24 cellular contexts compared by ENCODE assay signal in the genomic region with DNA sequence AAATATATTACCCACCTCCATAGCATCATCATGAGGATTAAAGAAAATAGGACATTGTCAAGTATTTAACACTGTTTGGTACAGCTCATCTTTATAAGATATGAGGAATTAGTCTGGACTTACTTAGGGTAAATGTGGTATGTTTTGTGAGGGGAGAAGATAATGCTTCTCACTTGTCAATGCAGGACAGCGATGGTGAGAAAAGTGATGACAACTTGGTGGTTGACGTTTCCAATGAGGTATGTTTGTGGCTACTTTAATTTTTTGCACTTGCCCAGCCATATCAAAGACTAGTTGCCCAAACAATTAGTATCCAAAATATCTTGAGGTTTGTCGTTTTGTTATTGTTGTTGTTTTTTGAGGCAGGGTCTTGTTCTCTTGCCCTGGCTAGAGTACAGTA.
A peak's percentile ranks its signal among the peaks of the same experiment; 100 is the strongest.
DNase-seq lines count a peak whose midpoint lies in the region; ATAC-seq and TF ChIP-seq lines count a peak whose summit lies in the region.
"Had no signal": no experiment of that assay in that cellular context is flagged by ENCODE, and none has a peak within 500 bp of the region (broad histone marks: within the 10 kb centered on the region; RNA-seq: fewer than 3 reads in every experiment).

No MANE protein-coding gene starts in this region.

- no peak overlapping the region for H3K9ac ChIP-seq in Karpas-422 (ENCODE audit: low read length)
- H3K9ac ChIP-seq: BLaER1 had no signal

- H3K4me1 Mint-ChIP-seq in stimulated activated naive CD8-positive, alpha-beta T cell treated with anti-CD3 and anti-CD28 coated beads, Interleukin-15, amount 100 ng/mL, for 72 hours, result peaks cover 17% of the 10 kb centered on the region
- H3K4me1 Mint-ChIP-seq in T-helper 17 cell, result peaks cover 9% of the 10 kb centered on the region
- H3K4me1 Mint-ChIP-seq in immature natural killer cell, result peaks cover 49 to 79% of the 10 kb centered on the region in 2 donors

- no peaks in the 10 kb centered on the region for H4K20me1 ChIP-seq in Karpas-422 (ENCODE audit: insufficient read depth, low read depth, low read length)

- no peak overlapping the region for H3K4me2 ChIP-seq in Karpas-422 (ENCODE audit: low read depth, low read length, poor library complexity, severe bottlenecking)
- H3K4me2 ChIP-seq: BLaER1 had no signal

- H3K4me1 ChIP-seq in neutrophil (ENCODE audit: control insufficient read depth in 1 of 2, insufficient read depth in 1 of 2, low read depth in 1 of 2, low read length in 1 of 2), result peaks cover 34 to 42% of the 10 kb centered on the region in 2 experiments
- H3K4me1 ChIP-seq in Karpas-422 (ENCODE audit: low read length), result peaks cover 4% of the 10 kb centered on the region; the same call in 1 of the 2 replicates
- H3K4me1 ChIP-seq: BE2C, Caco-2 had no signal

- peak overlapping the region; percentile 30 to 57 for H3K27ac Mint-ChIP-seq in stimulated activated naive CD8-positive, alpha-beta T cell treated with anti-CD3 and anti-CD28 coated beads, Interleukin-15, amount 100 ng/mL, for 72 hours
- H3K27ac Mint-ChIP-seq in T-helper 17 cell, result no peak overlapping the region
- H3K27ac Mint-ChIP-seq in immature natural killer cell, result peak overlapping the region in 5 of 6 donors; percentile 0 to 72 (median 7)
- H3K27ac Mint-ChIP-seq: CD8-positive, alpha-beta T cell had no signal

- H3K27me3 ChIP-seq in neutrophil (no peaks in the 10 kb centered on the region), Karpas-422 (ENCODE audit: low read length) (no peaks in the 10 kb centered on the region)
- H3K27me3 ChIP-seq: BE2C, BLaER1 had no signal

- no peak for ATAC-seq in stimulated activated naive CD8-positive, alpha-beta T cell treated with anti-CD3 and anti-CD28 coated beads, Interleukin-15, amount 100 ng/mL, for 72 hours
- no peak for ATAC-seq in stimulated activated naive CD8-positive, alpha-beta T cell treated with anti-CD3 and anti-CD28 coated beads, Interleukin-15, Interleukin-2, amounts not matched to agents 100 U/mL and 50 U/mL, for 24 hours
- no peak for ATAC-seq in T-helper 17 cell
- ATAC-seq: CD8-positive, alpha-beta T cell had no signal

- no peak for DNase-seq in stimulated activated naive CD8-positive, alpha-beta T cell treated with anti-CD3 and anti-CD28 coated beads, Interleukin-15, amount 100 ng/mL, for 72 hours
- no peak for DNase-seq in stimulated activated naive CD8-positive, alpha-beta T cell treated with anti-CD3 and anti-CD28 coated beads, Interleukin-15, Interleukin-2, amounts not matched to agents 100 U/mL and 50 U/mL, for 24 hours
- DNase-seq in T-helper 17 cell (no peak), immature natural killer cell (peak in 2 of 3 donors; percentile 22 to 24), amygdala (lab: John Stamatoyannopoulos, UW) (no peak), Karpas-422 (no peak), DMS114 treated with DMSO at 0.1 percent for 48 hours (lab: John Stamatoyannopoulos, UW; ENCODE audit: unreplicated experiment) (no peak)
- DNase-seq: 8988T; ACHN; BE2C; C1 segment of cervical spinal cord; Caco-2; Calu3; CD4-positive, CD25-positive, alpha-beta regulatory T cell; CD8-positive, alpha-beta T cell; DMS153; DMS53; DMS79; DND-41; EL; GDM1 had no signal

- H3K27ac ChIP-seq in neutrophil (peak overlapping the region; percentile 86), Karpas-422 (ENCODE audit: low read length) (no peak overlapping the region)
- H3K27ac ChIP-seq: BLaER1 had no signal

- H3K27me3 Mint-ChIP-seq in stimulated activated naive CD8-positive, alpha-beta T cell treated with anti-CD3 and anti-CD28 coated beads, Interleukin-15, amount 100 ng/mL, for 72 hours, result no peaks in the 10 kb centered on the region
- H3K27me3 Mint-ChIP-seq in T-helper 17 cell (no peaks in the 10 kb centered on the region), immature natural killer cell (ENCODE audit: low read depth in 3 of 3) (peaks cover 0 to 3% (median 0%) of the 10 kb centered on the region in 3 donors)
- H3K27me3 Mint-ChIP-seq: CD4-positive, CD25-positive, alpha-beta regulatory T cell had no signal

- H3K79me2 ChIP-seq in Karpas-422 (ENCODE audit: low read length), result peaks cover 22% of the 10 kb centered on the region

- no peak for TF ChIP-seq CTCF in neutrophil (IDR thresholded peaks at IDR 0.05)

- H3K4me3 ChIP-seq in neutrophil (ENCODE audit: low read depth in 1 of 2, low read length in 1 of 2) (no peak overlapping the region), Karpas-422 (ENCODE audit: low read length) (no peak overlapping the region)
- H3K4me3 ChIP-seq: BLaER1 had no signal

- no peaks in the 10 kb centered on the region for H3K9me2 ChIP-seq in Karpas-422 (replicated peaks; ENCODE audit: insufficient read depth, low read length)

- H2AFZ ChIP-seq in Karpas-422 (ENCODE audit: low read length), result no peak overlapping the region

- H3K4me3 Mint-ChIP-seq in stimulated activated naive CD8-positive, alpha-beta T cell treated with anti-CD3 and anti-CD28 coated beads, Interleukin-15, amount 100 ng/mL, for 72 hours, result no peak overlapping the region
- H3K4me3 Mint-ChIP-seq in T-helper 17 cell, result peak overlapping the region; percentile 9
- H3K4me3 Mint-ChIP-seq in immature natural killer cell, result peak overlapping the region in 2 of 5 donors; percentile 4 to 14
- H3K4me3 Mint-ChIP-seq: CD14-positive monocyte; CD4-positive, CD25-positive, alpha-beta regulatory T cell; CD8-positive, alpha-beta T cell had no signal

- H3K36me3 ChIP-seq in neutrophil (peaks cover 58% of the 10 kb centered on the region), Karpas-422 (ENCODE audit: insufficient read depth, low read length) (peaks cover 37% of the 10 kb centered on the region; the same call in 1 of the 2 replicates)

- no peaks in the 10 kb centered on the region for H3K9me3 Mint-ChIP-seq in stimulated activated naive CD8-positive, alpha-beta T cell treated with anti-CD3 and anti-CD28 coated beads, Interleukin-15, amount 100 ng/mL, for 72 hours
- no peaks in the 10 kb centered on the region for H3K9me3 Mint-ChIP-seq in immature natural killer cell
- H3K9me3 Mint-ChIP-seq: CD14-positive monocyte; CD4-positive, CD25-positive, alpha-beta regulatory T cell; CD8-positive, alpha-beta T cell had no signal

- no peaks in the 10 kb centered on the region for H3K9me3 ChIP-seq in T-helper 17 cell (ENCODE audit: control insufficient read depth, low read length, poor library complexity, severe bottlenecking)
- H3K9me3 ChIP-seq in neutrophil, result no peaks in the 10 kb centered on the region
- H3K9me3 ChIP-seq in Karpas-422 (ENCODE audit: low read length), result no peaks in the 10 kb centered on the region
- H3K9me3 ChIP-seq: BE2C, BLaER1, Caco-2 had no signal

- H3K36me3 Mint-ChIP-seq in T-helper 17 cell (ENCODE audit: low read depth), result peaks cover 21% of the 10 kb centered on the region
- peaks cover 29 to 60% (median 30%) of the 10 kb centered on the region in 3 donors for H3K36me3 Mint-ChIP-seq in immature natural killer cell

Comparison
In these comparisons a context has a peak if more than half of its experiments do, and no peak if none do; other contexts are left out.
1. DNase-seq: peak in immature natural killer cell (2 of 3); none in stimulated activated naive CD8-positive, alpha-beta T cell treated with anti-CD3 and anti-CD28 coated beads, Interleukin-15, amount 100 ng/mL, for 72 hours (0 of 2), stimulated activated naive CD8-positive, alpha-beta T cell treated with anti-CD3 and anti-CD28 coated beads, Interleukin-15, Interleukin-2, amounts not matched to agents 100 U/mL and 50 U/mL, for 24 hours (single experiment), T-helper 17 cell (0 of 3), amygdala (0 of 56), Karpas-422 (single experiment) and DMS114 treated with DMSO at 0.1 percent for 48 hours (single experiment).